Comparison of ENCODE assay signal across 18 cellular contexts in genomic region chr4:73692284-73692683, GRCh38. TPM values are rescaled to one million over a fixed set of nuclear protein-coding genes. Genes with fewer than 3 reads are reported as not detected.
"Had no signal": no experiment of that assay in that cellular context is flagged by ENCODE, and none has a peak within 500 bp of the region (broad histone marks: within the 10 kb centered on the region; RNA-seq: fewer than 3 reads in every experiment).

No MANE protein-coding gene starts in this region.

- H3K27me3 ChIP-seq: pancreas, right lobe of liver, testis had no signal

- H3K36me3 Mint-ChIP-seq: activated CD4-positive, alpha-beta memory T cell treated with anti-CD3 and anti-CD28 coated beads for 36 hours; activated naive CD8-positive, alpha-beta T cell; stimulated activated memory B cell treated with anti-CD40 and anti-IgM and Interleukin-4, amounts not matched to agents 10 μg/mL and 1 μg/mL and 100 μg/mL, for 72 hours; type B pancreatic cell had no signal

- H3K9me3 ChIP-seq: pancreas, right lobe of liver, testis had no signal

- H3K4me1 Mint-ChIP-seq: activated B cell treated with CpG ODN at 0.5 μM for 24 hours; naive thymus-derived CD8-positive, alpha-beta T cell; stimulated activated memory B cell treated with anti-CD40 and anti-IgM and Interleukin-4, amounts not matched to agents 10 μg/mL and 1 μg/mL and 100 μg/mL, for 72 hours had no signal

- H3K9me3 Mint-ChIP-seq: activated T-helper 1 cell treated with anti-CD3 and anti-CD28 coated beads, Interleukin-12 subunit alpha, Interleukin-12 subunit beta, Interleukin-2, Interleukin-4 antibody, amounts not matched to agents 30 ng/mL and 10 ng/mL and 1 ng/mL, durations not matched to agents 14 hours and 24 hours and 36 hours; type B pancreatic cell had no signal

- FAIRE-seq: frontal cortex, pancreas had no signal

- H3K27ac Mint-ChIP-seq: activated B cell treated with CpG ODN at 0.5 μM for 24 hours; activated CD4-positive, alpha-beta memory T cell treated with anti-CD3 and anti-CD28 coated beads for 36 hours; activated naive CD8-positive, alpha-beta T cell; activated T-helper 1 cell treated with anti-CD3 and anti-CD28 coated beads, Interleukin-12 subunit alpha, Interleukin-12 subunit beta, Interleukin-2, Interleukin-4 antibody, amounts not matched to agents 30 ng/mL and 10 ng/mL and 1 ng/mL, durations not matched to agents 14 hours and 24 hours and 36 hours; effector memory CD8-positive, alpha-beta T cell; naive thymus-derived CD8-positive, alpha-beta T cell; stimulated activated memory B cell treated with anti-CD40 and anti-IgM and Interleukin-4, amounts not matched to agents 10 μg/mL and 1 μg/mL and 100 μg/mL, for 72 hours; type B pancreatic cell had no signal

- H3K27me3 Mint-ChIP-seq: activated B cell treated with CpG ODN at 0.5 μM for 24 hours; activated CD4-positive, alpha-beta memory T cell treated with anti-CD3 and anti-CD28 coated beads for 36 hours; activated naive CD8-positive, alpha-beta T cell; effector memory CD8-positive, alpha-beta T cell; naive thymus-derived CD8-positive, alpha-beta T cell; stimulated activated memory B cell treated with anti-CD40 and anti-IgM and Interleukin-4, amounts not matched to agents 10 μg/mL and 1 μg/mL and 100 μg/mL, for 72 hours; type B pancreatic cell had no signal

- DNase-seq: activated B cell treated with CpG ODN at 0.5 μM for 24 hours; activated CD4-positive, alpha-beta memory T cell treated with anti-CD3 and anti-CD28 coated beads for 36 hours; activated CD4-positive, alpha-beta T cell treated with anti-CD3 and anti-CD28 coated beads for 4 hours; activated T-cell treated with anti-CD3 and anti-CD28 coated beads for 4 hours; amniotic stem cell; effector memory CD8-positive, alpha-beta T cell; head of caudate nucleus; mesendoderm; naive thymus-derived CD8-positive, alpha-beta T cell; pancreas; right lobe of liver; stimulated activated CD4-positive, alpha-beta T cell treated with anti-CD3 and anti-CD28 coated beads, Interleukin-4, amount 100 ng/mL, for 24 hours; testis had no signal

- H3K4me3 ChIP-seq: pancreas, right lobe of liver, testis had no signal

- H3K4me3 Mint-ChIP-seq: activated B cell treated with CpG ODN at 0.5 μM for 24 hours; activated CD4-positive, alpha-beta memory T cell treated with anti-CD3 and anti-CD28 coated beads for 36 hours; activated naive CD8-positive, alpha-beta T cell; activated T-helper 1 cell treated with anti-CD3 and anti-CD28 coated beads, Interleukin-12 subunit alpha, Interleukin-12 subunit beta, Interleukin-2, Interleukin-4 antibody, amounts not matched to agents 30 ng/mL and 10 ng/mL and 1 ng/mL, durations not matched to agents 14 hours and 24 hours and 36 hours; effector memory CD8-positive, alpha-beta T cell; naive thymus-derived CD8-positive, alpha-beta T cell; stimulated activated memory B cell treated with anti-CD40 and anti-IgM and Interleukin-4, amounts not matched to agents 10 μg/mL and 1 μg/mL and 100 μg/mL, for 72 hours; type B pancreatic cell had no signal

- H3K36me3 ChIP-seq: pancreas, right lobe of liver had no signal

- H3K4me1 ChIP-seq: pancreas, right lobe of liver, testis had no signal

- H3K27ac ChIP-seq: pancreas, right lobe of liver, testis had no signal

- ATAC-seq: effector memory CD8-positive, alpha-beta T cell; naive thymus-derived CD8-positive, alpha-beta T cell; pancreas; stimulated activated memory B cell treated with anti-CD40 and anti-IgM and Interleukin-4, amounts not matched to agents 10 μg/mL and 1 μg/mL and 100 μg/mL, for 72 hours had no signal

RNA-seq across cellular contexts. Expression of gene CXCL8, which starts 48.1 kb away (rescaled TPM):
- total RNA-seq: testis had no signal
